In genomic region chr16:50270510-50271147, GRCh38 we compare ENCODE assay signal across 14 cellular contexts. TPM values are rescaled to one million over a fixed set of nuclear protein-coding genes. Genes with fewer than 3 reads are reported as not detected.
DNase-seq lines count a peak whose midpoint lies in the region; ATAC-seq and TF ChIP-seq lines count a peak whose summit lies in the region.
"Had no signal": no experiment of that assay in that cellular context is flagged by ENCODE, and none has a peak within 500 bp of the region (broad histone marks: within the 10 kb centered on the region; RNA-seq: fewer than 3 reads in every experiment).

No MANE protein-coding gene starts in this region.

- POLR2A ChIA-PET in activated CD8-positive, alpha-beta T cell treated with anti-CD3 and anti-CD28 coated beads for 36 hours (lab: Charles Lee): interaction anchor here (0.6 to 16.4 kb wide), 3 partner anchors 11 to 246 kb away, joined by 3 to 215 read pairs (median 3); no protein-coding TSS in a partner anchor

- H3K27ac ChIP-seq in BLaER1 treated with 17β-estradiol and CSF1 and Interleukin-3, amounts not matched to agents 10 nM and 100 nM: peak overlapping the region in 5 of 11 experiments; percentile 98 to 100 (median 99); a peak in 6 of 22 replicates
- H3K27ac ChIP-seq in lower lobe of right lung (no peak overlapping the region), prostate gland (no peak overlapping the region)
- H3K27ac ChIP-seq: ascending aorta, hepatocyte had no signal

- WGBS in prostate gland: 95% methylated on average over 13 of the region's 13 CpGs

- H3K27me3 Mint-ChIP-seq in activated CD8-positive, alpha-beta T cell treated with anti-CD3 and anti-CD28 coated beads for 36 hours: no peaks in the 10 kb centered on the region
- H3K27me3 Mint-ChIP-seq: activated CD8-positive, alpha-beta memory T cell treated with anti-CD3 and anti-CD28 coated beads, Interleukin-2, amount 10 ng/mL, durations not matched to agents 7 days and 5 days had no signal

- CTCF ChIA-PET in activated CD8-positive, alpha-beta T cell treated with anti-CD3 and anti-CD28 coated beads for 36 hours (lab: Charles Lee): interaction anchor here (1.3 kb wide), 1 partner anchor 84 kb away, joined by 6 read pairs; no protein-coding TSS in a partner anchor

- no peaks in the 10 kb centered on the region for H3K27me3 ChIP-seq in BLaER1 treated with 17β-estradiol and CSF1 and Interleukin-3, amounts not matched to agents 10 nM and 100 nM
- H3K27me3 ChIP-seq in lower lobe of right lung (ENCODE audit: low read depth): no peaks in the 10 kb centered on the region
- no peaks in the 10 kb centered on the region for H3K27me3 ChIP-seq in prostate gland (replicated peaks; ENCODE audit: insufficient read depth)
- H3K27me3 ChIP-seq: ascending aorta, hepatocyte had no signal

- H3K36me3 ChIP-seq in BLaER1 treated with 17β-estradiol and CSF1 and Interleukin-3, amounts not matched to agents 10 nM and 100 nM: peaks cover 0 to 18% (median 0%) of the 10 kb centered on the region in 11 experiments; a peak in 5 of 22 replicates
- H3K36me3 ChIP-seq in lower lobe of right lung (no peaks in the 10 kb centered on the region), prostate gland (no peaks in the 10 kb centered on the region)
- H3K36me3 ChIP-seq: ascending aorta had no signal

- ATAC-seq in activated CD8-positive, alpha-beta T cell treated with anti-CD3 and anti-CD28 coated beads for 36 hours: no peak
- no peak for ATAC-seq in lower lobe of right lung
- ATAC-seq: activated CD8-positive, alpha-beta memory T cell treated with anti-CD3 and anti-CD28 coated beads, Interleukin-2, amount 10 ng/mL, durations not matched to agents 7 days and 5 days had no signal

- peaks cover 0 to 36% (median 0%) of the 10 kb centered on the region in 11 experiments; a peak in 6 of 22 replicates for H4K20me1 ChIP-seq in BLaER1 treated with 17β-estradiol and CSF1 and Interleukin-3, amounts not matched to agents 10 nM and 100 nM

- H3K4me3 ChIP-seq in BLaER1 treated with 17β-estradiol and CSF1 and Interleukin-3, amounts not matched to agents 10 nM and 100 nM: no peak overlapping the region
- H3K4me3 ChIP-seq in lower lobe of right lung (no peak overlapping the region), prostate gland (no peak overlapping the region)
- H3K4me3 ChIP-seq: ascending aorta, hepatocyte had no signal

- peaks cover 74 to 98% (median 95%) of the 10 kb centered on the region in 10 experiments for H3K4me1 ChIP-seq in BLaER1 treated with 17β-estradiol and CSF1 and Interleukin-3, amounts not matched to agents 10 nM and 100 nM
- H3K4me1 ChIP-seq in lower lobe of right lung (peaks cover 67% of the 10 kb centered on the region), prostate gland (replicated peaks) (no peaks in the 10 kb centered on the region)

- H3K4me2 ChIP-seq in BLaER1 treated with 17β-estradiol and CSF1 and Interleukin-3, amounts not matched to agents 10 nM and 100 nM: peak overlapping the region in 8 of 11 experiments; percentile 96 to 100 (median 99); a peak in 14 of 22 replicates
- H3K4me2 ChIP-seq: hepatocyte had no signal

- no peaks in the 10 kb centered on the region for H3K9me3 ChIP-seq in BLaER1 treated with 17β-estradiol and CSF1 and Interleukin-3, amounts not matched to agents 10 nM and 100 nM (replicated peaks in 1 of 11)
- H3K9me3 ChIP-seq in lower lobe of right lung (no peaks in the 10 kb centered on the region), prostate gland (no peaks in the 10 kb centered on the region)
- H3K9me3 ChIP-seq: ascending aorta had no signal

- H3K9me3 Mint-ChIP-seq in activated CD8-positive, alpha-beta T cell treated with anti-CD3 and anti-CD28 coated beads for 36 hours: no peaks in the 10 kb centered on the region

- peak overlapping the region in 1 of 11 experiments; percentile 97; a peak in 2 of 22 replicates for H3K9ac ChIP-seq in BLaER1 treated with 17β-estradiol and CSF1 and Interleukin-3, amounts not matched to agents 10 nM and 100 nM

- intact Hi-C loops in activated CD8-positive, alpha-beta T cell treated with anti-CD3 and anti-CD28 coated beads for 36 hours (cut with micrococcal nuclease): no loop called here
- intact Hi-C loops in lower lobe of right lung (cut with DNase I) (no loop called here), prostate gland (cut with DNase I) (no loop called here)

- no peak for TF ChIP-seq CTCF in activated CD8-positive, alpha-beta T cell treated with anti-CD3 and anti-CD28 coated beads for 36 hours (IDR thresholded peaks at IDR 0.05)
- TF ChIP-seq CTCF in lower lobe of right lung (IDR thresholded peaks at IDR 0.05) (no peak), prostate gland (IDR thresholded peaks at IDR 0.05) (no peak)

- peak overlapping the region; percentile 95 for H3K27ac Mint-ChIP-seq in activated CD8-positive, alpha-beta T cell treated with anti-CD3 and anti-CD28 coated beads for 36 hours

- no peak for TF ChIP-seq POLR2A in prostate gland (IDR thresholded peaks at IDR 0.05)

- peaks cover 80% of the 10 kb centered on the region for H3K4me1 Mint-ChIP-seq in activated CD8-positive, alpha-beta T cell treated with anti-CD3 and anti-CD28 coated beads for 36 hours (ENCODE audit: low read depth)

- DNase-seq in AML-193 (lab: John Stamatoyannopoulos, UW) (peak; percentile 42 to 48), lower lobe of right lung (peak; percentile 52), foreskin melanocyte (no peak), prostate gland (ENCODE audit: low spot score) (no peak)
- DNase-seq in activated CD8-positive, alpha-beta T cell treated with anti-CD3 and anti-CD28 coated beads for 36 hours: no peak
- DNase-seq in activated CD8-positive, alpha-beta memory T cell treated with anti-CD3 and anti-CD28 coated beads, Interleukin-2, amount 50 U/mL, for 4 hours: no peak
- DNase-seq: activated CD8-positive, alpha-beta memory T cell treated with anti-CD3 and anti-CD28 coated beads, Interleukin-2, amount 10 ng/mL, durations not matched to agents 7 days and 5 days; dermis blood vessel endothelial cell; GDM1; NCI-H146; stimulated activated naive CD4-positive, alpha-beta T cell treated with Interleukin-2 at 50 U/mL for 16 hours had no signal

- peaks cover 29% of the 10 kb centered on the region for H3K36me3 Mint-ChIP-seq in activated CD8-positive, alpha-beta T cell treated with anti-CD3 and anti-CD28 coated beads for 36 hours (ENCODE audit: low read depth)

- no peak overlapping the region for H3K4me3 Mint-ChIP-seq in activated CD8-positive, alpha-beta T cell treated with anti-CD3 and anti-CD28 coated beads for 36 hours
- H3K4me3 Mint-ChIP-seq: activated CD8-positive, alpha-beta memory T cell treated with anti-CD3 and anti-CD28 coated beads, Interleukin-2, amount 10 ng/mL, durations not matched to agents 7 days and 5 days had no signal

RNA-seq across cellular contexts. Expression of gene ADCY7, which starts 4.3 kb away (rescaled TPM):
- total RNA-seq in activated CD8-positive, alpha-beta T cell treated with anti-CD3 and anti-CD28 coated beads for 36 hours: 10 to 100 TPM; 89.9 to 92.1 TPM
- total RNA-seq in lower lobe of right lung: 115 TPM
- total RNA-seq in prostate gland: 10 to 100 TPM in 1 of 2 donors, 1 to 10 TPM in 1; 2.0 to 10.9 TPM

Comparison
In these comparisons a context has a peak if more than half of its experiments do, and no peak if none do; other contexts are left out.
1. DNase-seq: peak in AML-193 (2 of 2) and lower lobe of right lung (single experiment); none in activated CD8-positive, alpha-beta T cell treated with anti-CD3 and anti-CD28 coated beads for 36 hours (single experiment), foreskin melanocyte (single experiment), prostate gland (single experiment) and activated CD8-positive, alpha-beta memory T cell treated with anti-CD3 and anti-CD28 coated beads, Interleukin-2, amount 50 U/mL, for 4 hours (single experiment).